ENCODE assay signal across 22 cellular contexts in genomic region chr12:124821252-124822200, GRCh38.
"Had no signal": no experiment of that assay in that cellular context is flagged by ENCODE, and none has a peak within 500 bp of the region (broad histone marks: within the 10 kb centered on the region; RNA-seq: fewer than 3 reads in every experiment).

No MANE protein-coding gene starts in this region.

- H3K27ac ChIP-seq: breast epithelium, epithelial cell of prostate, tibial artery, vagina had no signal

- DNase-seq: activated B cell treated with CpG ODN at 0.5 μM for 24 hours; activated CD4-positive, alpha-beta T cell treated with anti-CD3 and anti-CD28 coated beads, Interleukin-2, amount 10 ng/mL, durations not matched to agents 7 days and 5 days; activated CD8-positive, alpha-beta memory T cell treated with anti-CD3 and anti-CD28 coated beads, Interleukin-2, amount 50 U/mL, for 48 hours; activated gamma-delta T cell treated with Interleukin-2 at 50 U/mL for 16 hours; activated naive CD8-positive, alpha-beta T cell treated with anti-CD3 and anti-CD28 coated beads, Interleukin-2, amount 10 ng/mL, durations not matched to agents 7 days and 5 days; activated T-cell treated with anti-CD3 and anti-CD28 coated beads, Interleukin-2, amount 50 U/mL, for 72 hours; aorta; cerebellar nuclear complex; effector CD8-positive, alpha-beta T cell; head of caudate nucleus; immature natural killer cell; nephron progenitor cell; stimulated activated CD4-positive, alpha-beta T cell treated with anti-CD3 and anti-CD28 coated beads, Interleukin-4, amount 100 ng/mL, for 1 hour; stimulated activated naive CD4-positive, alpha-beta T cell; T-helper 2 cell; tibial artery had no signal

- H3K27me3 ChIP-seq: breast epithelium, tibial artery, vagina had no signal

- H3K4me1 ChIP-seq: breast epithelium, tibial artery, vagina had no signal

- FAIRE-seq: frontal cortex, TTC549 had no signal

- H3K4me3 ChIP-seq: breast epithelium, lung, tibial artery, vagina had no signal

- H3K9me3 ChIP-seq: breast epithelium, tibial artery, vagina had no signal

- ATAC-seq: activated T-cell treated with anti-CD3 and anti-CD28 coated beads, Interleukin-2, amount 50 U/mL, for 72 hours had no signal

- H3K36me3 ChIP-seq: breast epithelium, vagina had no signal
